In the genomic region with DNA sequence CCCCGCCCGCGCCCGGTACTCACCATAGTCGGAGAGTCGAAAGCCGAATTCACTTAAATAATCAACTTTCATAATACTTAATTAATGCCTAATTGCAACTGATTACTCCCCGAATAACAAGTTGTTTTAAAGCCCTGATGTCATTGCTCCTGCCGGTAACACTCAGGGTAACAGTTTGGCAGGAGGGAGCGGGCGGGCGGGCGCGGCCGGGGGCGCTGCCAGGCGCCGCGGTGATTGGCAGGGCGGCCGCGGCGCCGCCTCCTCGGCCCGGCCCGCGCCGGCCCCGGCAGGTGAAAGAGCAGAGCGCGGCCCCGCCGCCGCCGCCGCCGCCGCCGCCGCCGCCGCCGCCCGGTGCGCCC, we compare ENCODE assay signal across 8 cellular contexts.
A peak's percentile ranks its signal among the peaks of the same experiment; 100 is the strongest.
DNase-seq lines count a peak whose midpoint lies in the region; ATAC-seq and TF ChIP-seq lines count a peak whose summit lies in the region.

No MANE protein-coding gene starts in this region.

- intact Hi-C loops in adrenal gland (cut with DNase I), result loop anchor here in 1 of 2 donors (10.0 kb wide), 1 partner anchor 159 kb away; no protein-coding TSS in a partner anchor

- no peaks in the 10 kb centered on the region for H3K36me3 ChIP-seq in adrenal gland (replicated peaks in 1 of 2)

- no peaks in the 10 kb centered on the region for H3K36me3 Mint-ChIP-seq in immature natural killer cell

- H3K4me3 Mint-ChIP-seq in immature natural killer cell, result peak overlapping the region; percentile 88 to 94 (median 91)

- peaks cover 2 to 18% (median 9%) of the 10 kb centered on the region in 3 donors for H3K27me3 Mint-ChIP-seq in immature natural killer cell (ENCODE audit: low read depth in 3 of 3)

- peaks cover 10 to 25% of the 10 kb centered on the region in 2 donors for H3K4me1 ChIP-seq in adrenal gland (replicated peaks in 1 of 2)

- H3K4me3 ChIP-seq in adrenal gland, result peak overlapping the region in 2 of 4 donors; percentile 82 to 85

- peak overlapping the region; percentile 85 to 95 (median 92) for H3K27ac Mint-ChIP-seq in immature natural killer cell

- H3K4me1 Mint-ChIP-seq in immature natural killer cell, result peaks cover 23 to 29% of the 10 kb centered on the region in 2 donors

- CTCF ChIA-PET in RWPE1 (lab: Yijun Ruan, JAX), result no interaction called here

- H3K27me3 ChIP-seq in adrenal gland, result no peaks in the 10 kb centered on the region

- no peaks in the 10 kb centered on the region for H3K9me3 Mint-ChIP-seq in immature natural killer cell

- ATAC-seq in HG03025 (IDR thresholded peaks at IDR 0.05; ENCODE audit: low FRiP score, unreplicated experiment), result peak; percentile 46

- peak overlapping the region; percentile 83 for H3K27ac ChIP-seq in RWPE1
- peak overlapping the region in 3 of 5 donors; percentile 74 to 82 (median 76) for H3K27ac ChIP-seq in adrenal gland

- TF ChIP-seq CTCF in RWPE1 (conservative IDR thresholded peaks at IDR 0.05; ENCODE audit: low read depth) (no peak), adrenal gland (IDR thresholded peaks at IDR 0.05) (no peak)

- H3K9me3 ChIP-seq in adrenal gland (replicated peaks in 1 of 3), result no peaks in the 10 kb centered on the region

- 0 to 1% (median 0%) methylated on average over 7 to 44 of the region's 46 CpGs for WGBS in adrenal gland, 4 donors

- DNase-seq in NCI-H2107 treated with DMSO at 0.1 percent for 48 hours (lab: John Stamatoyannopoulos, UW; ENCODE audit: unreplicated experiment) (peak; percentile 46), NCI-H2107 (lab: John Stamatoyannopoulos, UW) (no peak), RWPE1 (ENCODE audit: low spot score) (peak; percentile 80), adrenal gland (peak in 1 of 7 donors; percentile 45), immature natural killer cell (peak in 1 of 3 donors; percentile 48), DMS114 treated with DMSO at 0.1 percent for 48 hours (lab: John Stamatoyannopoulos, UW; ENCODE audit: unreplicated experiment) (no peak)
- peak; percentile 13 to 52 (median 20) for DNase-seq in stimulated activated CD4-positive, alpha-beta T cell treated with anti-CD3 and anti-CD28 coated beads, TNF-alpha, amount 100 ng/mL, for 1 hour (ENCODE audit: low read depth in 3 of 3, low spot score in 1 of 3)

- peak in 1 of 2 donors; percentile 14 for TF ChIP-seq POLR2A in adrenal gland (IDR thresholded peaks at IDR 0.05)

- POLR2A ChIA-PET in RWPE1 (lab: Yijun Ruan, JAX; ENCODE audit: low non-redundant PET), result no interaction called here

Comparison
In these comparisons a context has a peak if more than half of its experiments do, and no peak if none do; other contexts are left out.
1. DNase-seq: peak in NCI-H2107 treated with DMSO at 0.1 percent for 48 hours (single experiment), RWPE1 (single experiment) and stimulated activated CD4-positive, alpha-beta T cell treated with anti-CD3 and anti-CD28 coated beads, TNF-alpha, amount 100 ng/mL, for 1 hour (3 of 3); none in NCI-H2107 (single experiment) and DMS114 treated with DMSO at 0.1 percent for 48 hours (single experiment).